In genomic region chr20:58506999-58507398, GRCh38 we compare ENCODE assay signal across 13 cellular contexts. TPM values are rescaled to one million over a fixed set of nuclear protein-coding genes. Genes with fewer than 3 reads are reported as not detected.
"Had no signal": no experiment of that assay in that cellular context is flagged by ENCODE, and none has a peak within 500 bp of the region (broad histone marks: within the 10 kb centered on the region; RNA-seq: fewer than 3 reads in every experiment).

No MANE protein-coding gene starts in this region.

RNA-seq across cellular contexts. Expression of gene APCDD1L, which starts 8.2 kb away (rescaled TPM):
- total RNA-seq: activated B cell treated with CpG ODN at 0.5 μM for 24 hours; activated CD4-positive, alpha-beta memory T cell treated with anti-CD3 and anti-CD28 coated beads for 36 hours; activated CD4-positive, alpha-beta T cell treated with anti-CD3 and anti-CD28 coated beads, Interleukin-2, amount 10 ng/mL, durations not matched to agents 24 days and 14 days; activated CD8-positive, alpha-beta memory T cell treated with anti-CD3 and anti-CD28 coated beads for 36 hours; activated CD8-positive, alpha-beta T cell treated with anti-CD3 and anti-CD28 coated beads for 36 hours; activated naive CD4-positive, alpha-beta T cell treated with anti-CD3 and anti-CD28 coated beads for 36 hours; activated naive CD4-positive, alpha-beta T cell treated with anti-CD3 and anti-CD28 coated beads, Interleukin-2, amount 50 U/mL, for 72 hours; activated naive CD8-positive, alpha-beta T cell treated with anti-CD3 and anti-CD28 coated beads for 36 hours; activated T-cell treated with anti-CD3 and anti-CD28 coated beads, Interleukin-2, amount 50 U/mL, for 4 hours; activated T-cell treated with anti-CD3 and anti-CD28 coated beads, Interleukin-2, amount 50 U/mL, for 72 hours; activated T-helper 1 cell treated with anti-CD3 and anti-CD28 coated beads, Interleukin-12 subunit alpha, Interleukin-12 subunit beta, Interleukin-2, Interleukin-4 antibody, amounts not matched to agents 30 ng/mL and 10 ng/mL and 1 ng/mL, durations not matched to agents 14 hours and 24 hours and 36 hours; activated T-helper 17 cell treated with anti-CD3 and anti-CD28 coated beads, Interleukin-2, amount 50 U/mL, for 72 hours; cerebellum had no signal
